In genomic region chr6:38857815-38858214, GRCh38 we compare ENCODE assay signal across 30 cellular contexts.
"Had no signal": no experiment of that assay in that cellular context is flagged by ENCODE, and none has a peak within 500 bp of the region (broad histone marks: within the 10 kb centered on the region; RNA-seq: fewer than 3 reads in every experiment).

No MANE protein-coding gene starts in this region.

- H3K27ac ChIP-seq: adrenal gland, ascending aorta, body of pancreas, brain microvascular endothelial cell, breast epithelium, cardiac muscle cell, colonic mucosa had no signal

- DNase-seq: activated effector memory CD4-positive, alpha-beta T cell treated with anti-CD3 and anti-CD28 coated beads, Interleukin-2, amount 50 U/mL, for 16 hours; activated gamma-delta T cell; activated gamma-delta T cell treated with Interleukin-2 at 50 U/mL for 16 hours; activated naive CD4-positive, alpha-beta T cell; activated naive CD4-positive, alpha-beta T cell treated with anti-CD3 and anti-CD28 coated beads for 36 hours; activated naive CD4-positive, alpha-beta T cell treated with anti-CD3 and anti-CD28 coated beads, Interleukin-2, amount 10 ng/mL, durations not matched to agents 7 days and 5 days; activated naive CD4-positive, alpha-beta T cell treated with anti-CD3 and anti-CD28 coated beads, Interleukin-2, amount 50 U/mL, for 16 hours; activated naive CD4-positive, alpha-beta T cell treated with Interleukin-2 at 50 U/mL for 16 hours; activated naive CD8-positive, alpha-beta T cell treated with anti-CD3 and anti-CD28 coated beads for 36 hours; activated naive CD8-positive, alpha-beta T cell treated with anti-CD3 and anti-CD28 coated beads, Interleukin-2, amount 10 ng/mL, durations not matched to agents 7 days and 5 days; activated naive CD8-positive, alpha-beta T cell treated with anti-CD3 and anti-CD28 coated beads, Interleukin-2, amount 50 U/mL, for 24 hours; activated T-cell treated with anti-CD3 and anti-CD28 coated beads, Interleukin-2, amount 50 U/mL, for 24 hours; activated T-cell treated with anti-CD3 and anti-CD28 coated beads, Interleukin-2, amount 50 U/mL, for 4 hours; activated T-cell treated with anti-CD3 and anti-CD28 coated beads, Interleukin-2, amount 50 U/mL, for 72 hours; adrenal gland; amniotic stem cell; amygdala; anterior cingulate cortex; aorta; body of pancreas; brain microvascular endothelial cell; caudate nucleus; central memory CD4-positive, alpha-beta T cell; cerebellar nuclear complex; colonic mucosa had no signal

- H3K4me3 ChIP-seq: adrenal gland, ascending aorta, body of pancreas, breast epithelium, cardiac muscle cell, colonic mucosa had no signal

- ATAC-seq: activated naive CD4-positive, alpha-beta T cell treated with anti-CD3 and anti-CD28 coated beads, Interleukin-2, amount 50 U/mL, for 72 hours; activated naive CD8-positive, alpha-beta T cell treated with anti-CD3 and anti-CD28 coated beads, Interleukin-2, amount 50 U/mL, for 24 hours; activated T-cell treated with anti-CD3 and anti-CD28 coated beads, Interleukin-2, amount 50 U/mL, for 4 hours; activated T-cell treated with anti-CD3 and anti-CD28 coated beads, Interleukin-2, amount 50 U/mL, for 72 hours; activated T-helper 17 cell treated with anti-CD3 and anti-CD28 coated beads, Interleukin-2, amount 50 U/mL, for 72 hours; body of pancreas had no signal
